8 cellular contexts compared by ENCODE assay signal in genomic region chr6:16723833-16724232, GRCh38. TPM values are rescaled to one million over a fixed set of nuclear protein-coding genes. Genes with fewer than 3 reads are reported as not detected.
DNase-seq lines count a peak whose midpoint lies in the region; ATAC-seq and TF ChIP-seq lines count a peak whose summit lies in the region.

No MANE protein-coding gene starts in this region.

- peak overlapping the region; percentile 65 for H3K9ac ChIP-seq in PC-3 (ENCODE audit: low read length)

- BruUV-seq in PC-3 (replicated peaks; lab: Mats Ljungman, UMichigan), result no TSS peak

- no peaks in the 10 kb centered on the region for H4K20me1 ChIP-seq in PC-3 (ENCODE audit: low read length)

- DNase-seq in EL, result peak; percentile 98
- peak; percentile 90 for DNase-seq in PC-3
- DNase-seq in psoas muscle, result no peak
- no peak for DNase-seq in NCI-H146 treated with DMSO at 0.1 percent for 48 hours (lab: John Stamatoyannopoulos, UW; ENCODE audit: unreplicated experiment)
- DNase-seq in SHP77 treated with DMSO at 0.1 percent for 48 hours (lab: John Stamatoyannopoulos, UW), result no peak

- H3K36me3 ChIP-seq in PC-3 (ENCODE audit: low read depth, low read length), result no peaks in the 10 kb centered on the region
- no peaks in the 10 kb centered on the region for H3K36me3 ChIP-seq in psoas muscle (ENCODE audit: insufficient read depth in 1 of 2, low read depth in 1 of 2)

- H3K4me3 ChIP-seq in PC-3 (ENCODE audit: low read length), result no peak overlapping the region
- H3K4me3 ChIP-seq in psoas muscle, result no peak overlapping the region

- H3K9me3 ChIP-seq in PC-3 (ENCODE audit: low read length), result no peaks in the 10 kb centered on the region
- H3K9me3 ChIP-seq in psoas muscle, result no peaks in the 10 kb centered on the region

- POLR2A ChIA-PET in PC-3 (lab: Charles Lee; ENCODE audit: unreplicated experiment), result interaction anchor here (0.5 to 0.6 kb wide), 2 partner anchors 24 to 35 kb away, joined by 5 to 7 read pairs; no protein-coding TSS in a partner anchor

- no peaks in the 10 kb centered on the region for H3K27me3 ChIP-seq in PC-3 (ENCODE audit: low read length)
- no peaks in the 10 kb centered on the region for H3K27me3 ChIP-seq in psoas muscle (ENCODE audit: insufficient read depth in 3 of 3, low read length in 2 of 3)

- TF ChIP-seq CTCF in PC-3 (conservative IDR thresholded peaks at IDR 0.05; ENCODE audit: low read depth, low read length), result no peak
- no peak for TF ChIP-seq CTCF in psoas muscle (IDR thresholded peaks at IDR 0.05)

- no peaks in the 10 kb centered on the region for H3K9me2 ChIP-seq in PC-3 (replicated peaks; ENCODE audit: low read length)

- CTCF ChIA-PET in PC-3 (lab: Charles Lee), result no interaction called here

- H2AFZ ChIP-seq in PC-3 (ENCODE audit: low read length), result no peak overlapping the region

- 19 to 24% (median 24%) methylated on average over 3 of the region's 3 CpGs for WGBS in psoas muscle, 3 donors

- peak overlapping the region; percentile 90 for H3K27ac ChIP-seq in PC-3 (ENCODE audit: low read length)
- H3K27ac ChIP-seq in psoas muscle, result peak overlapping the region; percentile 61

- peaks cover 78% of the 10 kb centered on the region for H3K4me1 ChIP-seq in PC-3 (ENCODE audit: insufficient read depth, low read length)
- peaks cover 54% of the 10 kb centered on the region for H3K4me1 ChIP-seq in psoas muscle

- no peaks in the 10 kb centered on the region for H3F3A ChIP-seq in PC-3 (ENCODE audit: low read length, unreplicated experiment)

- ATAC-seq in PC-3 (peak; percentile 45), esophagus mucosa (peak; percentile 79), psoas muscle (peak; percentile 51 to 83 (median 74)), HG02870 (IDR thresholded peaks at IDR 0.05; ENCODE audit: unreplicated experiment) (no peak), HG03196 (IDR thresholded peaks at IDR 0.05; ENCODE audit: unreplicated experiment) (no peak)

- peaks cover 71% of the 10 kb centered on the region for H3K79me2 ChIP-seq in PC-3 (ENCODE audit: low read length)

- intact Hi-C loops in PC-3 (cut with micrococcal nuclease) (loop anchor here (2.0 kb wide), 1 partner anchor 39 kb away; no protein-coding TSS in a partner anchor), psoas muscle (cut with DNase I) (no loop called here)

- H3K4me2 ChIP-seq in PC-3 (ENCODE audit: low read length), result peak overlapping the region; percentile 51

RNA-seq across cellular contexts. Expression of gene ATXN1, which starts 37.4 kb away (rescaled TPM):
- total RNA-seq in PC-3 (2014; rRNA removed) (19.1 and 27.0 TPM in 2 replicates), esophagus mucosa (29.3 TPM), psoas muscle (10 to 100 TPM; 21.6 to 50.9 (median 38.1) TPM)
- polyA plus RNA-seq in psoas muscle, result 1 to 10 TPM; 1.3 to 9.9 (median 5.1) TPM

Comparison
In these comparisons a context has a peak if more than half of its experiments do, and no peak if none do; other contexts are left out.
1. DNase-seq: peak in EL (single experiment) and PC-3 (single experiment); none in psoas muscle (0 of 2), NCI-H146 treated with DMSO at 0.1 percent for 48 hours (single experiment) and SHP77 treated with DMSO at 0.1 percent for 48 hours (single experiment).
2. ATAC-seq: peak in PC-3 (single experiment), esophagus mucosa (single experiment) and psoas muscle (4 of 4); none in HG02870 (single experiment) and HG03196 (single experiment).